ENCODE assay signal across 1 cellular context in genomic region chr10:90788987-90789386, GRCh38.
TF ChIP-seq lines count a peak whose summit lies in the region.

No MANE protein-coding gene starts in this region.

TF ChIP-seq in GM23338, 12 proteins besides CTCF, POLR2A, EP300 and RAD21 (continued from another document):
- no peak for TF ChIP-seq REST (IDR thresholded peaks at IDR 0.05; ENCODE audit: unreplicated experiment)
- TF ChIP-seq ZNF114 (CRISPR knock-in tag; IDR thresholded peaks at IDR 0.05): no peak
